ENCODE assay signal across 10 cellular contexts in genomic region chr15:73990250-73991005, GRCh38. TPM values are rescaled to one million over a fixed set of nuclear protein-coding genes. Genes with fewer than 3 reads are reported as not detected.
DNase-seq lines count a peak whose midpoint lies in the region; ATAC-seq, FAIRE-seq and TF ChIP-seq lines count a peak whose summit lies in the region.
"Had no signal": no experiment of that assay in that cellular context is flagged by ENCODE, and none has a peak within 500 bp of the region (broad histone marks: within the 10 kb centered on the region; RNA-seq: fewer than 3 reads in every experiment).

No MANE protein-coding gene starts in this region.

- POLR2A ChIA-PET in naive thymus-derived CD8-positive, alpha-beta T cell (lab: Charles Lee) = interaction anchor here (1.4 to 3.2 kb wide), 3 partner anchors 9 to 18 kb away, joined by 4 to 13 read pairs (median 6); no protein-coding TSS in a partner anchor
- POLR2A ChIA-PET in GM10248 (lab: Yijun Ruan, JAX) = no interaction called here

- TF ChIP-seq CTCF in heart right ventricle (IDR thresholded peaks at IDR 0.05) (no peak), astrocyte (IDR thresholded peaks at IDR 0.05; ENCODE audit: insufficient read depth, low read depth, low read length) (no peak), vagina (IDR thresholded peaks at IDR 0.05) (no peak), GM10248 (IDR thresholded peaks at IDR 0.05; ENCODE audit: control extremely low read depth, extremely low read depth, low read depth, missing control alignments) (no peak)

- no peaks in the 10 kb centered on the region for H3K9me3 Mint-ChIP-seq in astrocyte (ENCODE audit: unreplicated experiment)
- H3K9me3 Mint-ChIP-seq in naive thymus-derived CD8-positive, alpha-beta T cell = no peaks in the 10 kb centered on the region

- H3K4me3 ChIP-seq in heart right ventricle (peak overlapping the region in 5 of 10 donors; percentile 70 to 96 (median 91)), astrocyte (ENCODE audit: insufficient read depth, low read depth, low read length) (no peak overlapping the region), vagina (no peak overlapping the region)

- DNase-seq in heart right ventricle = no peak
- DNase-seq in left cardiac atrium = no peak
- DNase-seq in astrocyte (ENCODE audit: low read depth) = no peak
- DNase-seq in naive thymus-derived CD8-positive, alpha-beta T cell = no peak
- DNase-seq in vagina (ENCODE audit: extremely low spot score in 2 of 2) = no peak
- no peak for DNase-seq in NCI-H2081 (lab: John Stamatoyannopoulos, UW)
- no peak for DNase-seq in GM10248 (ENCODE audit: extremely low spot score)
- DNase-seq: DMS79 treated with DMSO at 0.1 percent for 48 hours had no signal

- peaks cover 0 to 27% (median 6%) of the 10 kb centered on the region in 9 donors for H3K36me3 ChIP-seq in heart right ventricle
- H3K36me3 ChIP-seq in astrocyte (ENCODE audit: insufficient read depth, low read length) = no peaks in the 10 kb centered on the region
- H3K36me3 ChIP-seq in vagina = no peaks in the 10 kb centered on the region

- FAIRE-seq in astrocyte (lab: Jason Lieb, UNC) = no peak

- no peaks in the 10 kb centered on the region for H4K20me1 ChIP-seq in astrocyte (ENCODE audit: insufficient read depth, low read length)

- peak overlapping the region; percentile 20 for H3K4me3 Mint-ChIP-seq in astrocyte (ENCODE audit: unreplicated experiment)
- peak overlapping the region in 8 of 10 donors; percentile 22 to 99 (median 84) for H3K4me3 Mint-ChIP-seq in naive thymus-derived CD8-positive, alpha-beta T cell

- WGBS in heart right ventricle, 2 donors = 62 to 67% methylated on average over 9 of the region's 9 CpGs

- no peak overlapping the region for H2AFZ ChIP-seq in astrocyte (ENCODE audit: low read depth, low read length)

- no peaks in the 10 kb centered on the region for H3K27me3 ChIP-seq in heart right ventricle
- no peaks in the 10 kb centered on the region for H3K27me3 ChIP-seq in astrocyte (ENCODE audit: insufficient read depth, low read length)
- H3K27me3 ChIP-seq in vagina = no peaks in the 10 kb centered on the region

- H3K36me3 Mint-ChIP-seq in astrocyte (ENCODE audit: low read depth, unreplicated experiment) = peaks cover 3% of the 10 kb centered on the region
- peaks cover 0 to 15% (median 0%) of the 10 kb centered on the region in 3 donors for H3K36me3 Mint-ChIP-seq in naive thymus-derived CD8-positive, alpha-beta T cell

- peak overlapping the region; percentile 92 for H3K4me2 ChIP-seq in astrocyte (ENCODE audit: low read length)

- no peak for TF ChIP-seq POLR2A in vagina (IDR thresholded peaks at IDR 0.05)

- H3K27ac ChIP-seq in heart right ventricle (peak overlapping the region; percentile 92 to 100 (median 99)), astrocyte (ENCODE audit: low read depth, low read length) (no peak overlapping the region), vagina (peak overlapping the region; percentile 82)

- no peak overlapping the region for H3K9ac ChIP-seq in astrocyte (ENCODE audit: low read length)

- H3K9me3 ChIP-seq in heart right ventricle (no peaks in the 10 kb centered on the region), astrocyte (ENCODE audit: insufficient read depth, low read depth, low read length) (no peaks in the 10 kb centered on the region), vagina (no peaks in the 10 kb centered on the region)

- ATAC-seq in heart right ventricle = no peak
- no peak for ATAC-seq in left cardiac atrium
- ATAC-seq in naive thymus-derived CD8-positive, alpha-beta T cell = no peak
- ATAC-seq in HG02759 (IDR thresholded peaks at IDR 0.05; ENCODE audit: unreplicated experiment) = no peak
- ATAC-seq: esophagus mucosa had no signal

- intact Hi-C loops in heart right ventricle (cut with DNase I) (loop anchor here in 2 of 10 donors (5.0 to 10.0 kb wide), 2 partner anchors 47 to 54 kb away; no protein-coding TSS in a partner anchor), left cardiac atrium (cut with DNase I) (no loop called here), vagina (cut with DNase I) (no loop called here)

- peaks cover 20% of the 10 kb centered on the region for H3K79me2 ChIP-seq in astrocyte (ENCODE audit: insufficient read depth, low read length)

- CTCF ChIA-PET in GM10248 (lab: Yijun Ruan, JAX) = interaction anchor here (1.1 to 11.6 kb wide), 4 partner anchors 16 to 63 kb away, joined by 3 to 162 read pairs (median 4); no protein-coding TSS in a partner anchor

- H3K4me1 Mint-ChIP-seq in astrocyte (ENCODE audit: low read depth, unreplicated experiment) = peaks cover 56% of the 10 kb centered on the region
- H3K4me1 Mint-ChIP-seq in naive thymus-derived CD8-positive, alpha-beta T cell = peaks cover 23 to 66% (median 43%) of the 10 kb centered on the region in 4 donors

- peak overlapping the region; percentile 96 for H3K27ac Mint-ChIP-seq in astrocyte (ENCODE audit: unreplicated experiment)
- peak overlapping the region in 2 of 10 donors; percentile 7 to 75 for H3K27ac Mint-ChIP-seq in naive thymus-derived CD8-positive, alpha-beta T cell

- peaks cover 48 to 90% (median 83%) of the 10 kb centered on the region in 9 donors for H3K4me1 ChIP-seq in heart right ventricle
- peaks cover 50% of the 10 kb centered on the region for H3K4me1 ChIP-seq in astrocyte (ENCODE audit: insufficient read depth, low read length)
- peaks cover 76% of the 10 kb centered on the region for H3K4me1 ChIP-seq in vagina

- H3K27me3 Mint-ChIP-seq in astrocyte (ENCODE audit: low read depth, unreplicated experiment) = no peaks in the 10 kb centered on the region
- no peaks in the 10 kb centered on the region for H3K27me3 Mint-ChIP-seq in naive thymus-derived CD8-positive, alpha-beta T cell

RNA-seq across cellular contexts. Expression of gene STOML1, which starts 1.7 kb away (rescaled TPM):
- total RNA-seq in heart right ventricle (10 to 100 TPM; 21.1 to 38.4 (median 27.2) TPM), left cardiac atrium (10 to 100 TPM; 20.3 to 21.1 TPM), astrocyte (12.4 and 16.6 TPM in 2 replicates), vagina (15.0 TPM)
- polyA plus RNA-seq in heart right ventricle = 10 to 100 TPM; 33.1 to 35.0 TPM
- total RNA-seq in naive thymus-derived CD8-positive, alpha-beta T cell = 10 to 100 TPM; 10.4 to 10.8 TPM
- 10 to 100 TPM in 2 of 3 donors, 1 to 10 TPM in 1; 9.6 to 15.6 (median 12.6) TPM for polyA plus RNA-seq in naive thymus-derived CD8-positive, alpha-beta T cell

RNA-seq across cellular contexts. Expression of gene PML, which starts 4.1 kb away (rescaled TPM):
- total RNA-seq in heart right ventricle = 10 to 100 TPM; 17.9 to 50.1 (median 22.5) TPM
- polyA plus RNA-seq in heart right ventricle = 10 to 100 TPM; 18.4 to 32.0 TPM
- 10 to 100 TPM; 23.4 to 38.7 TPM for total RNA-seq in left cardiac atrium
- 116 and 119 TPM in 2 replicates for total RNA-seq in astrocyte
- 10 to 100 TPM; 53.1 to 57.9 TPM for total RNA-seq in naive thymus-derived CD8-positive, alpha-beta T cell
- polyA plus RNA-seq in naive thymus-derived CD8-positive, alpha-beta T cell = 10 to 100 TPM; 12.2 to 26.9 (median 19.7) TPM
- total RNA-seq in vagina = 107 TPM
